In genomic region chr10:15209827-15210509, GRCh38 we compare ENCODE assay signal across 8 cellular contexts. TPM values are rescaled to one million over a fixed set of nuclear protein-coding genes. Genes with fewer than 3 reads are reported as not detected.
DNase-seq lines count a peak whose midpoint lies in the region; ATAC-seq, FAIRE-seq and TF ChIP-seq lines count a peak whose summit lies in the region.

No MANE protein-coding gene starts in this region.

- intact Hi-C loops in endothelial cell of umbilical vein (cut with micrococcal nuclease) (loop anchor here (1.0 kb wide), 1 partner anchor 159 kb away; no protein-coding TSS in a partner anchor), mucosa of descending colon (cut with DNase I, micrococcal nuclease) (loop anchor here in 1 of 2 donors (10.0 kb wide), 1 partner anchor 165 kb away; the partner anchor contains the start of gene FAM171A1)

- DNase-seq in 8988T (peak; percentile 51), GM12892 (ENCODE audit: insufficient read length) (peak; percentile 43), NCI-H774 (lab: John Stamatoyannopoulos, UW) (peak; percentile 40), endothelial cell of umbilical vein (ENCODE audit: low read depth, low spot score) (peak; percentile 72), mucosa of descending colon (peak in 2 of 3 donors; percentile 71 to 97)
- DNase-seq in activated CD8-positive, alpha-beta memory T cell treated with anti-CD3 and anti-CD28 coated beads, Interleukin-2, amount 10 ng/mL, durations not matched to agents 7 days and 5 days = peak; percentile 88
- DNase-seq in stimulated activated CD8-positive, alpha-beta memory T cell treated with anti-CD3 and anti-CD28 coated beads, Interleukin-7, amount 100 ng/mL, for 1 hour (ENCODE audit: low read depth in 2 of 2) = peak; percentile 50 to 77

- no TSS peak for BruUV-seq in endothelial cell of umbilical vein (replicated peaks; lab: Mats Ljungman, UMichigan)

- H3K4me3 ChIP-seq in endothelial cell of umbilical vein (replicated peaks in 1 of 3; ENCODE audit: insufficient read depth in 1 of 3, low read depth in 1 of 3, low read length in 3 of 3) = no peak overlapping the region
- H3K4me3 ChIP-seq in mucosa of descending colon = no peak overlapping the region

- H3K36me3 ChIP-seq in endothelial cell of umbilical vein (ENCODE audit: control insufficient read depth in 2 of 2, extremely low read depth in 1 of 2, insufficient read depth in 2 of 2, low read length in 2 of 2) (peaks cover 12 to 13% of the 10 kb centered on the region in 2 experiments), mucosa of descending colon (ENCODE audit: low read depth) (no peaks in the 10 kb centered on the region)

- H3K4me3 Mint-ChIP-seq in activated CD8-positive, alpha-beta memory T cell treated with anti-CD3 and anti-CD28 coated beads, Interleukin-2, amount 10 ng/mL, durations not matched to agents 7 days and 5 days = peak overlapping the region; percentile 15

- no peaks in the 10 kb centered on the region for H3K9me3 ChIP-seq in endothelial cell of umbilical vein (replicated peaks; ENCODE audit: control insufficient read depth, insufficient read depth, low read length)
- no peaks in the 10 kb centered on the region for H3K9me3 ChIP-seq in mucosa of descending colon

- no peak overlapping the region for H3K9ac ChIP-seq in endothelial cell of umbilical vein (replicated peaks; ENCODE audit: extremely low read depth, insufficient read depth, low read length)

- CTCF ChIA-PET in activated CD8-positive, alpha-beta memory T cell treated with anti-CD3 and anti-CD28 coated beads, Interleukin-2, amount 10 ng/mL, durations not matched to agents 7 days and 5 days (lab: Charles Lee) = interaction anchor here (0.8 to 3.9 kb wide), 4 partner anchors 36 to 161 kb away, joined by 3 to 13 read pairs (median 6); partner anchors contain the start of genes FAM171A1 and NMT2
- CTCF ChIA-PET in endothelial cell of umbilical vein (lab: Charles Lee) = interaction anchor here (0.8 to 4.9 kb wide), 5 partner anchors 10 to 161 kb away, joined by 3 to 24 read pairs (median 4); partner anchors contain the start of gene FAM171A1

- H3K4me1 Mint-ChIP-seq in activated CD8-positive, alpha-beta memory T cell treated with anti-CD3 and anti-CD28 coated beads, Interleukin-2, amount 10 ng/mL, durations not matched to agents 7 days and 5 days = peaks cover 44% of the 10 kb centered on the region

- H3K27me3 Mint-ChIP-seq in activated CD8-positive, alpha-beta memory T cell treated with anti-CD3 and anti-CD28 coated beads, Interleukin-2, amount 10 ng/mL, durations not matched to agents 7 days and 5 days = no peaks in the 10 kb centered on the region

- peak overlapping the region; percentile 52 for H3K27ac Mint-ChIP-seq in activated CD8-positive, alpha-beta memory T cell treated with anti-CD3 and anti-CD28 coated beads, Interleukin-2, amount 10 ng/mL, durations not matched to agents 7 days and 5 days

- H3K4me1 ChIP-seq in endothelial cell of umbilical vein (ENCODE audit: control insufficient read depth, extremely low read depth, insufficient read depth, low read length) (peaks cover 11% of the 10 kb centered on the region), mucosa of descending colon (ENCODE audit: low read depth) (no peaks in the 10 kb centered on the region)

- H3K27ac ChIP-seq in endothelial cell of umbilical vein (ENCODE audit: insufficient read depth, low read depth, low read length) = no peak overlapping the region

- TF ChIP-seq POLR2A in GM12892 (IDR thresholded peaks at IDR 0.05; ENCODE audit: low read depth, low read length) = no peak
- TF ChIP-seq POLR2A in endothelial cell of umbilical vein (IDR thresholded peaks at IDR 0.05; ENCODE audit: low read depth, low read length) = no peak

- ATAC-seq in HG03175 (IDR thresholded peaks at IDR 0.05; ENCODE audit: unreplicated experiment) = peak; percentile 59
- ATAC-seq in activated CD8-positive, alpha-beta memory T cell treated with anti-CD3 and anti-CD28 coated beads, Interleukin-2, amount 10 ng/mL, durations not matched to agents 7 days and 5 days = peak; percentile 75
- peak; percentile 82 for ATAC-seq in mucosa of descending colon

- H2AFZ ChIP-seq in endothelial cell of umbilical vein (ENCODE audit: low read depth, low read length) = no peak overlapping the region

- POLR2A ChIA-PET in endothelial cell of umbilical vein (lab: Charles Lee) = no interaction called here

- peak; percentile 85 to 86 for TF ChIP-seq CTCF in endothelial cell of umbilical vein (IDR thresholded peaks at IDR 0.05; ENCODE audit: extremely low read depth in 1 of 2, insufficient read depth in 1 of 2, low read depth in 1 of 2, low read length in 2 of 2)
- peak; percentile 76 for TF ChIP-seq CTCF in mucosa of descending colon (IDR thresholded peaks at IDR 0.05)

- FAIRE-seq in GM12892 (lab: Jason Lieb, UNC) = peak; percentile 60
- peak; percentile 67 for FAIRE-seq in endothelial cell of umbilical vein (lab: Jason Lieb, UNC)

- H3K9me1 ChIP-seq in endothelial cell of umbilical vein (replicated peaks; ENCODE audit: control insufficient read depth, extremely low read depth, insufficient read depth, low read length) = no peaks in the 10 kb centered on the region

- H3K4me2 ChIP-seq in endothelial cell of umbilical vein (ENCODE audit: insufficient read depth, low read length) = no peak overlapping the region

- H4K20me1 ChIP-seq in endothelial cell of umbilical vein (replicated peaks; ENCODE audit: control insufficient read depth, extremely low read depth, insufficient read depth, low read length) = no peaks in the 10 kb centered on the region

- H3K9me3 Mint-ChIP-seq in activated CD8-positive, alpha-beta memory T cell treated with anti-CD3 and anti-CD28 coated beads, Interleukin-2, amount 10 ng/mL, durations not matched to agents 7 days and 5 days (ENCODE audit: low read depth) = no peaks in the 10 kb centered on the region

- peaks cover 13% of the 10 kb centered on the region for H3K79me2 ChIP-seq in endothelial cell of umbilical vein (ENCODE audit: control insufficient read depth, insufficient read depth, low read length)

- no peaks in the 10 kb centered on the region for H3K27me3 ChIP-seq in endothelial cell of umbilical vein (ENCODE audit: control insufficient read depth in 2 of 2, insufficient read depth in 2 of 2, low read length in 2 of 2)

- H3K36me3 Mint-ChIP-seq in activated CD8-positive, alpha-beta memory T cell treated with anti-CD3 and anti-CD28 coated beads, Interleukin-2, amount 10 ng/mL, durations not matched to agents 7 days and 5 days = peaks cover 2% of the 10 kb centered on the region

- dilution Hi-C loops in endothelial cell of umbilical vein (cut with MboI; ENCODE audit: extremely low pct_ligation_motif_present, low sequenced_read_pairs) = no loop called here

TF ChIP-seq in endothelial cell of umbilical vein, 7 proteins besides CTCF, POLR2A, EP300 and RAD21:
- no peak for TF ChIP-seq FOS (IDR thresholded peaks at IDR 0.05; ENCODE audit: borderline replicate concordance, insufficient read depth, low read length)
- TF ChIP-seq GATA2 (IDR thresholded peaks at IDR 0.05; ENCODE audit: insufficient read depth, insufficient read length, low read depth, low read length) = no peak
- TF ChIP-seq MYC (IDR thresholded peaks at IDR 0.05; ENCODE audit: low read depth, low read length) = no peak
- TF ChIP-seq EZH2 (IDR thresholded peaks at IDR 0.05; ENCODE audit: borderline replicate concordance, low read depth, low read length, severe bottlenecking) = no peak
- TF ChIP-seq MAX (IDR thresholded peaks at IDR 0.05; ENCODE audit: insufficient read depth, insufficient read length) = no peak
- no peak for TF ChIP-seq JUN (IDR thresholded peaks at IDR 0.05; ENCODE audit: borderline replicate concordance, insufficient read depth, insufficient read length, low read depth)
- TF ChIP-seq POLR2AphosphoS5 (IDR thresholded peaks at IDR 0.05; ENCODE audit: insufficient read depth, low read depth, low read length) = no peak

RNA-seq across cellular contexts. Expression of gene NMT2, which starts 41.5 kb away (rescaled TPM):
- polyA plus RNA-seq in GM12892 (2012; ENCODE audit: missing spikeins) = 8.8 TPM
- total RNA-seq in activated CD8-positive, alpha-beta memory T cell treated with anti-CD3 and anti-CD28 coated beads, Interleukin-2, amount 10 ng/mL, durations not matched to agents 7 days and 5 days = 10 to 100 TPM; 21.3 to 31.7 TPM
- total RNA-seq in endothelial cell of umbilical vein (109 and 110 TPM in 2 replicates), mucosa of descending colon (10 to 100 TPM; 21.8 to 26.4 (median 24.3) TPM)
- 31.9 and 39.0 TPM in 2 replicates for polyA plus RNA-seq in endothelial cell of umbilical vein
- polyA plus RNA-seq in endothelial cell of umbilical vein (2011; cell fraction: cytosol; rRNA removed) = 48.3 and 49.3 TPM in 2 replicates
- polyA plus RNA-seq in endothelial cell of umbilical vein (2011; cell fraction: nucleus; rRNA removed) = 78.4 and 107 TPM in 2 replicates
- polyA plus RNA-seq in endothelial cell of umbilical vein (2012) = 58.9 and 84.5 TPM in 2 replicates
- 32.7 and 34.9 TPM in 2 replicates for polyA minus RNA-seq in endothelial cell of umbilical vein
- not detected for polyA minus RNA-seq in endothelial cell of umbilical vein (2011; cell fraction: cytosol; rRNA and poly(A)+ RNA removed)
- polyA minus RNA-seq in endothelial cell of umbilical vein (2011; cell fraction: nucleus; rRNA and poly(A)+ RNA removed) = 58.9 and 70.1 TPM in 2 replicates
